1 cellular context compared by ENCODE assay signal in the genomic region with DNA sequence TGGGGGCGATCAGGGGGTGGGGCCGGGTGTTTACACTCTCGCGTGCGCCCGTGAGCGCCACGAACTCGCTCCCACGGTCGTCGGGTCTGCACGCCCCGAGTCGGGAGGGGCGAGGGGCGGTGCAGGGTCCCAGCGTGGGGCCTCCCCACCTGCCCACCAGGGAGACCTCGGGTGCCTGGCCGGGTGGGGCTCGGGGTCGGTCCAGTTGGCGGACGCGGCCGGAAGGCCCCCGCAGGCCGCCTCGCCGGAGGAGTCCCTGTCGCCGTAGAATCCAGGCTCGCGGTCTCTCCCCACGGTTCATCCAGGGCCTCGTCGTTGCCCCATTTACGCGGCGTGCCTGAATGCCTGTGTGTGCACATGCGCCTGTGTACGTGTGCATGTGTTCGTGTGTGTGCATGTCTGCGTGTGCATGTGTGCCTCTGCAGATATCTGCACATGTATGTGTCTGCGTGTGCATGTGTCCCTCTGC.
TF ChIP-seq lines count a peak whose summit lies in the region.

No MANE protein-coding gene starts in this region.

TF ChIP-seq in IMR-90, 13 proteins besides CTCF, POLR2A, EP300 and RAD21 (continued from another document):
- TF ChIP-seq, protein P1, sequence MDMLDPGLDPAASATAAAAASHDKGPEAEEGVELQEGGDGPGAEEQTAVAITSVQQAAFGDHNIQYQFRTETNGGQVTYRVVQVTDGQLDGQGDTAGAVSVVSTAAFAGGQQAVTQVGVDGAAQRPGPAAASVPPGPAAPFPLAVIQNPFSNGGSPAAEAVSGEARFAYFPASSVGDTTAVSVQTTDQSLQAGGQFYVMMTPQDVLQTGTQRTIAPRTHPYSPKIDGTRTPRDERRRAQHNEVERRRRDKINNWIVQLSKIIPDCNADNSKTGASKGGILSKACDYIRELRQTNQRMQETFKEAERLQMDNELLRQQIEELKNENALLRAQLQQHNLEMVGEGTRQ (IDR thresholded peaks at IDR 0.05; ENCODE audit: low read depth, low read length), result no peak
- TF ChIP-seq BHLHE40 (IDR thresholded peaks at IDR 0.05; ENCODE audit: low read depth, low read length), result peak; percentile 53; the same call in 1 of the 2 replicates
